16 cellular contexts compared by ENCODE assay signal in genomic region chr1:234395297-234395696, GRCh38.
"Had no signal": no experiment of that assay in that cellular context is flagged by ENCODE, and none has a peak within 500 bp of the region (broad histone marks: within the 10 kb centered on the region; RNA-seq: fewer than 3 reads in every experiment).

No MANE protein-coding gene starts in this region.

- H3K27ac ChIP-seq: foreskin keratinocyte, lower lobe of right lung, psoas muscle, right lobe of liver, transverse colon had no signal

- H3K4me3 ChIP-seq: lower lobe of right lung, psoas muscle, right lobe of liver, transverse colon had no signal

- DNase-seq: activated CD4-positive, alpha-beta T cell treated with anti-CD3 and anti-CD28 coated beads, Interleukin-2, amount 50 U/mL, for 48 hours; activated CD8-positive, alpha-beta memory T cell treated with anti-CD3 and anti-CD28 coated beads, Interleukin-2, amount 50 U/mL, for 48 hours; activated naive CD4-positive, alpha-beta T cell treated with anti-CD3 and anti-CD28 coated beads for 36 hours; aorta; foreskin keratinocyte; head of caudate nucleus; left cardiac atrium; lower lobe of right lung; natural killer cell; occipital lobe; psoas muscle; right lobe of liver; transverse colon had no signal

- H3K36me3 Mint-ChIP-seq: natural killer cell had no signal

- H3K27me3 ChIP-seq: foreskin keratinocyte, right lobe of liver, transverse colon had no signal

- ATAC-seq: activated CD4-positive, CD25-positive, alpha-beta regulatory T cell treated with anti-CD3 and anti-CD28 coated beads, Interleukin-2, amount 50 U/mL, for 24 hours; foreskin keratinocyte; left cardiac atrium; natural killer cell; psoas muscle; stimulated activated effector memory CD8-positive, alpha-beta T cell treated with anti-CD3 and anti-CD28 coated beads, Interleukin-12 subunit alpha, Interleukin-12 subunit beta, amount 100 ng/mL, for 72 hours had no signal

- H3K4me3 Mint-ChIP-seq: activated naive CD4-positive, alpha-beta T cell treated with anti-CD3 and anti-CD28 coated beads for 36 hours; natural killer cell; stimulated activated effector memory CD8-positive, alpha-beta T cell treated with anti-CD3 and anti-CD28 coated beads, Interleukin-12 subunit alpha, Interleukin-12 subunit beta, amount 100 ng/mL, for 72 hours; T-helper 1 cell treated with Interleukin-12 subunit alpha and Interleukin-12 subunit beta and Interleukin-4 antibody, amounts not matched to agents 30 μg/mL and 1 μg/mL, for 36 hours had no signal

- H3K9me3 ChIP-seq: lower lobe of right lung, psoas muscle, right lobe of liver, transverse colon had no signal

- H3K9me3 Mint-ChIP-seq: activated naive CD4-positive, alpha-beta T cell treated with anti-CD3 and anti-CD28 coated beads for 36 hours; natural killer cell; stimulated activated effector memory CD8-positive, alpha-beta T cell treated with anti-CD3 and anti-CD28 coated beads, Interleukin-12 subunit alpha, Interleukin-12 subunit beta, amount 100 ng/mL, for 72 hours; T-helper 1 cell treated with Interleukin-12 subunit alpha and Interleukin-12 subunit beta and Interleukin-4 antibody, amounts not matched to agents 30 μg/mL and 1 μg/mL, for 36 hours had no signal

- H3K27ac Mint-ChIP-seq: activated naive CD4-positive, alpha-beta T cell treated with anti-CD3 and anti-CD28 coated beads for 36 hours; natural killer cell; stimulated activated effector memory CD8-positive, alpha-beta T cell treated with anti-CD3 and anti-CD28 coated beads, Interleukin-12 subunit alpha, Interleukin-12 subunit beta, amount 100 ng/mL, for 72 hours; T-helper 1 cell treated with Interleukin-12 subunit alpha and Interleukin-12 subunit beta and Interleukin-4 antibody, amounts not matched to agents 30 μg/mL and 1 μg/mL, for 36 hours had no signal
